In the genomic region with DNA sequence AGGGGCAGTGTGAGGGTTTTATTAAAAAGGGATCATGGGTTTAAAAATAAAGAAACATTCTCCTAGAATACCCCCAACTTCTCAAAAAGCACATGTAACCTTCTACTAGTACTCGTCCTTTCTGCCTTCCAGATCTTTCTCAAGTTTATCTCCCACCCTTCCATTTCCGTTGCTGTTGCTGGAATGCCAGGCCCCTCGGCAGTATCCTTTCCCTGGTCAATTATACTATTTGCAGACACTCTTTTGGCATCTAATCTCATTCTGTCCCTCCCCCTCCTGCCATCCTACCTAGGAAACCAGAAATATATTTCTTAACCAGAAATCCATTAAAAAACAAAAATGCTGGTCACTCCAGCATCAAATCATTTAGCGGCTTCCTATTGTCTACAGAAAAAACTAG, we compare ENCODE assay signal across 9 cellular contexts.
"Had no signal": no experiment of that assay in that cellular context is flagged by ENCODE, and none has a peak within 500 bp of the region (broad histone marks: within the 10 kb centered on the region; RNA-seq: fewer than 3 reads in every experiment).

No MANE protein-coding gene starts in this region.

- H3K9me3 ChIP-seq: HAP-1 had no signal

- H3K4me1 ChIP-seq: HAP-1 had no signal

- ATAC-seq: HCT116, K562 had no signal

- H3K27ac ChIP-seq: HL-60 had no signal

- H3K36me3 ChIP-seq: HAP-1 had no signal

- DNase-seq: GOT3, H7, HFFc6, IMR-90, KG1 had no signal

- H3K4me3 ChIP-seq: HAP-1, K562 had no signal
